In the genomic region with DNA sequence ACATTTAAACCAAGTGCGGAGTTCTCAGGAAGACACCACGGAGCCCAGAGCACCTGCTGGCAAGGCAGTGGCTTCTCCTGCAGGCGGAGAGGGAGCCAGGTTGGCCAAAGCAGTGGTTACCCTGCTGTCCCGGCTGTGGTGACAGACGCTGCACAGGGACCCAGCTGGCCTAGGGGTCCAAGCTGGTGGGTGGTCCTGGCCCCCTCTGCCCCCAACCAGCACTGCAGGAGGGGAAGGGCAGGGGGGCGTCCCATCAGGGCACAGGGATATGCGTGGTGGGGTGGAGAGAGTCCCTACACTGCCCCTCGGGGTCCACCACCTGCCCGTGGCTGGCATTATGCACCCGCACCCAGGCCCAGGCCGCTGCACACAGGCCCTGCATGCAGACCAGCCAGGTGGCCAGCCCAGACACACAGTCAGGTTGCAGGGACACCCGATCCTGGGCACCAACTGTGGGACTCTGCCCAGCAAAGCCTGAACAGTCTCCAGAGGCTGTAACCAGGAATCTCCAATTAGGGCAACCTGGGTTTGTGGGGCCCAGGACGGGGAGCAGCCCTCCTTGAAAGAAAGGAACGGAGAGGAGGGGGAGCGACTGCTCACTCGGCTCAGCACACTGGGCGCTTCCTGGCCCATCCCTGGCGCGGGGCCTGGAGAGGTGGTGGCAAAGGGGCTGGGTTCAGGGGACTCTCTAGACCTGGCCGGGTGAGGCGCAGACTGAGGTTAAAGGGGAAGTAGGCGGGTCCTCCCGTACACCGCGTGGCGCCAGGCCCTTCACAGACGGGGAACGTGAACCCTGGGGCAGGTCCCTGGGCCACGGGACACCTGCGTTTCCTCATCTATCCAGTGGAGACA, we compare ENCODE assay signal across 14 cellular contexts. TPM values are rescaled to one million over a fixed set of nuclear protein-coding genes. Genes with fewer than 3 reads are reported as not detected.
DNase-seq lines count a peak whose midpoint lies in the region; ATAC-seq and TF ChIP-seq lines count a peak whose summit lies in the region.
"Had no signal": no experiment of that assay in that cellular context is flagged by ENCODE, and none has a peak within 500 bp of the region (broad histone marks: within the 10 kb centered on the region; RNA-seq: fewer than 3 reads in every experiment).

No MANE protein-coding gene starts in this region.

- H3K27ac Mint-ChIP-seq in GM23338 (no peak overlapping the region), nephron (no peak overlapping the region)
- H3K27ac Mint-ChIP-seq: progenitor cell of endocrine pancreas had no signal

- no peaks in the 10 kb centered on the region for H3K36me3 Mint-ChIP-seq in GM23338 (ENCODE audit: low read depth)
- no peaks in the 10 kb centered on the region for H3K36me3 Mint-ChIP-seq in nephron (ENCODE audit: low read depth)

- no peak for TF ChIP-seq CTCF in GM23338 (conservative IDR thresholded peaks at IDR 0.05; ENCODE audit: low read depth in 2 of 2)
- TF ChIP-seq CTCF in nephron (IDR thresholded peaks at IDR 0.05; ENCODE audit: unreplicated experiment in 3 of 3): no peak
- no peak for TF ChIP-seq CTCF in gastroesophageal sphincter (IDR thresholded peaks at IDR 0.05)

- H2AFZ ChIP-seq in GM23338: no peak overlapping the region

- peak overlapping the region; percentile 16; the same call in 1 of the 3 replicates for H3K4me3 Mint-ChIP-seq in GM23338
- peak overlapping the region; percentile 59 to 61 (median 59) for H3K4me3 Mint-ChIP-seq in nephron

- no peaks in the 10 kb centered on the region for H3K9me3 ChIP-seq in BLaER1 treated with 17β-estradiol and CSF1 and Interleukin-3, amounts not matched to agents 10 nM and 100 nM (replicated peaks in 1 of 11)
- no peaks in the 10 kb centered on the region for H3K9me3 ChIP-seq in gastroesophageal sphincter

- peaks cover 0 to 13% (median 0%) of the 10 kb centered on the region in 11 experiments; a peak in 7 of 22 replicates for H4K20me1 ChIP-seq in BLaER1 treated with 17β-estradiol and CSF1 and Interleukin-3, amounts not matched to agents 10 nM and 100 nM
- no peaks in the 10 kb centered on the region; the same call in 1 of the 2 replicates for H4K20me1 ChIP-seq in GM23338 (replicated peaks; ENCODE audit: insufficient read depth)

- peaks cover 85 to 99% (median 95%) of the 10 kb centered on the region in 10 experiments for H3K4me1 ChIP-seq in BLaER1 treated with 17β-estradiol and CSF1 and Interleukin-3, amounts not matched to agents 10 nM and 100 nM
- H3K4me1 ChIP-seq in GM23338 (ENCODE audit: insufficient read depth) (peaks cover 10% of the 10 kb centered on the region), gastroesophageal sphincter (peaks cover 0 to 94% (median 41%) of the 10 kb centered on the region in 3 donors)

- H3K9ac ChIP-seq in BLaER1 treated with 17β-estradiol and CSF1 and Interleukin-3, amounts not matched to agents 10 nM and 100 nM: peak overlapping the region; percentile 53 to 92 (median 87); a peak in 21 of 22 replicates

- intact Hi-C loops in sciatic nerve (cut with DNase I): no loop called here

- H3K4me2 ChIP-seq in BLaER1 treated with 17β-estradiol and CSF1 and Interleukin-3, amounts not matched to agents 10 nM and 100 nM: peak overlapping the region; percentile 98 to 100 (median 100)
- H3K4me2 ChIP-seq in GM23338: no peak overlapping the region

- no peak for DNase-seq in GM23338 (ENCODE audit: low spot score)
- DNase-seq in cerebellar cortex (ENCODE audit: low spot score): peak; percentile 36
- no peak for DNase-seq in SK-N-DZ (ENCODE audit: low spot score)
- DNase-seq in sciatic nerve (ENCODE audit: low spot score): no peak
- DNase-seq in GM19240 (ENCODE audit: insufficient read length, low spot score): no peak
- DNase-seq: anterior cingulate cortex, cortex of kidney, NCI-H187 treated with DMSO at 0.1 percent for 48 hours, NCI-H524 treated with DMSO at 0.1 percent for 48 hours, WERI-Rb-1 had no signal

- H3K9me2 ChIP-seq in GM23338 (ENCODE audit: insufficient read depth): no peaks in the 10 kb centered on the region

- H3K27me3 Mint-ChIP-seq in GM23338 (ENCODE audit: insufficient read depth, low read depth, poor library complexity): peaks cover 8% of the 10 kb centered on the region
- H3K27me3 Mint-ChIP-seq in nephron (ENCODE audit: low read depth): peaks cover 9% of the 10 kb centered on the region
- H3K27me3 Mint-ChIP-seq: progenitor cell of endocrine pancreas had no signal

- H3K9me3 Mint-ChIP-seq in GM23338: no peaks in the 10 kb centered on the region
- no peaks in the 10 kb centered on the region for H3K9me3 Mint-ChIP-seq in nephron

- no peak for TF ChIP-seq EP300 in gastroesophageal sphincter (IDR thresholded peaks at IDR 0.05)

- H3K4me1 Mint-ChIP-seq in GM23338: peaks cover 23% of the 10 kb centered on the region
- H3K4me1 Mint-ChIP-seq in nephron: peaks cover 11% of the 10 kb centered on the region

- TF ChIP-seq POLR2A in gastroesophageal sphincter (IDR thresholded peaks at IDR 0.05): no peak

- 87 to 100% methylated on average over 2 to 3 of the region's 30 CpGs for WGBS in gastroesophageal sphincter (ENCODE audit: low coverage in 1 of 2), 2 donors

- H3K36me3 ChIP-seq in BLaER1 treated with 17β-estradiol and CSF1 and Interleukin-3, amounts not matched to agents 10 nM and 100 nM: peaks cover 0 to 57% (median 0%) of the 10 kb centered on the region in 11 experiments; a peak in 9 of 22 replicates
- H3K36me3 ChIP-seq in GM23338 (ENCODE audit: insufficient read depth): no peaks in the 10 kb centered on the region
- H3K36me3 ChIP-seq in gastroesophageal sphincter: peaks cover 0 to 65% of the 10 kb centered on the region in 2 donors

- H3F3A ChIP-seq in GM23338 (replicated peaks; ENCODE audit: low read depth): peaks cover 9% of the 10 kb centered on the region; the same call in 1 of the 2 replicates

- peak overlapping the region in 10 of 11 experiments; percentile 86 to 98 (median 95); a peak in 21 of 22 replicates for H3K27ac ChIP-seq in BLaER1 treated with 17β-estradiol and CSF1 and Interleukin-3, amounts not matched to agents 10 nM and 100 nM
- H3K27ac ChIP-seq in GM23338 (ENCODE audit: low read depth) (no peak overlapping the region), gastroesophageal sphincter (no peak overlapping the region)
- H3K27ac ChIP-seq: WERI-Rb-1 had no signal

- H3K79me2 ChIP-seq in GM23338 (replicated peaks; ENCODE audit: insufficient read depth): no peaks in the 10 kb centered on the region

- ATAC-seq in GM23338 (no peak), sciatic nerve (no peak), gastroesophageal sphincter (no peak)

- peak overlapping the region in 9 of 10 experiments; percentile 17 to 94 (median 72); a peak in 15 of 20 replicates for H3K4me3 ChIP-seq in BLaER1 treated with 17β-estradiol and CSF1 and Interleukin-3, amounts not matched to agents 10 nM and 100 nM
- H3K4me3 ChIP-seq in GM23338 (no peak overlapping the region), gastroesophageal sphincter (no peak overlapping the region)

- peaks cover 0 to 48% (median 40%) of the 10 kb centered on the region in 11 experiments; a peak in 17 of 22 replicates for H3K27me3 ChIP-seq in BLaER1 treated with 17β-estradiol and CSF1 and Interleukin-3, amounts not matched to agents 10 nM and 100 nM
- H3K27me3 ChIP-seq in GM23338 (ENCODE audit: insufficient read depth) (no peaks in the 10 kb centered on the region; the same call in 1 of the 2 replicates), gastroesophageal sphincter (no peaks in the 10 kb centered on the region)

TF ChIP-seq in GM23338, 12 proteins besides CTCF, POLR2A, EP300 and RAD21:
- TF ChIP-seq POLR2AphosphoS5 (IDR thresholded peaks at IDR 0.05; ENCODE audit: low read depth) (no peak), ZNF114 (CRISPR knock-in tag; IDR thresholded peaks at IDR 0.05) (no peak), ZNF331 (CRISPR knock-in tag; IDR thresholded peaks at IDR 0.05; ENCODE audit: low read depth) (no peak), EZH2phosphoT487 (IDR thresholded peaks at IDR 0.05; ENCODE audit: unreplicated experiment) (no peak), CREB1 (CRISPR knock-in tag; IDR thresholded peaks at IDR 0.05; ENCODE audit: low read depth) (no peak), STAT1 (IDR thresholded peaks at IDR 0.05; ENCODE audit: unreplicated experiment) (no peak), JUNB (IDR thresholded peaks at IDR 0.05; ENCODE audit: unreplicated experiment) (no peak), NANOG (IDR thresholded peaks at IDR 0.05; ENCODE audit: borderline replicate concordance) (no peak), EZH2 (IDR thresholded peaks at IDR 0.05; ENCODE audit: low read depth, unreplicated experiment) (no peak), REST (IDR thresholded peaks at IDR 0.05; ENCODE audit: unreplicated experiment) (no peak)

RNA-seq across cellular contexts. Expression of gene NACC2, which starts 46.3 kb away (rescaled TPM):
- 16.5 and 20.8 TPM in 2 replicates for total RNA-seq in GM23338 (2014; rRNA removed; shearing (Covaris generic))
- 3.2 and 3.8 TPM in 2 replicates for polyA plus RNA-seq in GM23338 (2016; fragmentation: Nextera tagmentation; extraction: Ambion mirVana)
- not detected in 2 replicates for polyA plus RNA-seq in SK-N-DZ (2014; cell fraction: cytosol; rRNA removed)
- not detected in 2 replicates for polyA plus RNA-seq in SK-N-DZ (2014; cell fraction: nucleus; rRNA removed)
- total RNA-seq in sciatic nerve (56.8 TPM), gastroesophageal sphincter (100 to 1,000 TPM in 3 of 4 donors, 10 to 100 TPM in 1; 71.4 to 209 (median 110) TPM)

Comparison
In these comparisons a context has a peak if more than half of its experiments do, and no peak if none do; other contexts are left out.
1. H3K27ac ChIP-seq: peak in BLaER1 treated with 17β-estradiol and CSF1 and Interleukin-3, amounts not matched to agents 10 nM and 100 nM (10 of 11); none in GM23338 (single experiment) and gastroesophageal sphincter (0 of 4).
2. H3K4me3 ChIP-seq: peak in BLaER1 treated with 17β-estradiol and CSF1 and Interleukin-3, amounts not matched to agents 10 nM and 100 nM (9 of 10); none in GM23338 (single experiment) and gastroesophageal sphincter (0 of 2).